In genomic region chr9:110869931-110870330, GRCh38 we compare ENCODE assay signal across 36 cellular contexts.
"Had no signal": no experiment of that assay in that cellular context is flagged by ENCODE, and none has a peak within 500 bp of the region (broad histone marks: within the 10 kb centered on the region; RNA-seq: fewer than 3 reads in every experiment).

No MANE protein-coding gene starts in this region.

- H3K27ac Mint-ChIP-seq: activated CD4-positive, alpha-beta T cell treated with anti-CD3 and anti-CD28 coated beads for 36 hours; activated CD8-positive, alpha-beta memory T cell treated with anti-CD3 and anti-CD28 coated beads, Interleukin-2, amount 10 ng/mL, durations not matched to agents 7 days and 5 days; activated CD8-positive, alpha-beta T cell treated with anti-CD3 and anti-CD28 coated beads, Interleukin-2, amount 10 ng/mL, durations not matched to agents 7 days and 5 days; activated naive CD4-positive, alpha-beta T cell treated with anti-CD3 and anti-CD28 coated beads for 36 hours; activated naive CD8-positive, alpha-beta T cell treated with anti-CD3 and anti-CD28 coated beads, Interleukin-2, amount 10 ng/mL, durations not matched to agents 7 days and 5 days; brain; immature natural killer cell; mesothelial cell of epicardium; naive B cell; stimulated activated effector memory CD8-positive, alpha-beta T cell treated with anti-CD3 and anti-CD28 coated beads, Interleukin-12 subunit alpha, Interleukin-12 subunit beta, amount 100 ng/mL, for 72 hours; stimulated activated naive CD8-positive, alpha-beta T cell treated with anti-CD3 and anti-CD28 coated beads, Interleukin-15, Interleukin-2, amounts not matched to agents 100 ng/mL and 50 ng/mL, for 24 hours; type B pancreatic cell had no signal

- H3K4me3 Mint-ChIP-seq: activated CD4-positive, alpha-beta T cell treated with anti-CD3 and anti-CD28 coated beads for 36 hours; activated CD8-positive, alpha-beta memory T cell treated with anti-CD3 and anti-CD28 coated beads, Interleukin-2, amount 10 ng/mL, durations not matched to agents 7 days and 5 days; activated CD8-positive, alpha-beta T cell treated with anti-CD3 and anti-CD28 coated beads, Interleukin-2, amount 10 ng/mL, durations not matched to agents 7 days and 5 days; activated naive CD4-positive, alpha-beta T cell treated with anti-CD3 and anti-CD28 coated beads for 36 hours; activated naive CD8-positive, alpha-beta T cell treated with anti-CD3 and anti-CD28 coated beads, Interleukin-2, amount 10 ng/mL, durations not matched to agents 7 days and 5 days; brain; immature natural killer cell; mesothelial cell of epicardium; stimulated activated effector memory CD8-positive, alpha-beta T cell treated with anti-CD3 and anti-CD28 coated beads, Interleukin-12 subunit alpha, Interleukin-12 subunit beta, amount 100 ng/mL, for 72 hours; stimulated activated naive CD8-positive, alpha-beta T cell treated with anti-CD3 and anti-CD28 coated beads, Interleukin-15, Interleukin-2, amounts not matched to agents 100 ng/mL and 50 ng/mL, for 24 hours; type B pancreatic cell had no signal

- H3K9me3 Mint-ChIP-seq: activated naive CD4-positive, alpha-beta T cell treated with anti-CD3 and anti-CD28 coated beads for 36 hours; stimulated activated naive CD8-positive, alpha-beta T cell treated with anti-CD3 and anti-CD28 coated beads, Interleukin-15, Interleukin-2, amounts not matched to agents 100 ng/mL and 50 ng/mL, for 24 hours; type B pancreatic cell had no signal

- H3K27me3 Mint-ChIP-seq: activated CD8-positive, alpha-beta memory T cell treated with anti-CD3 and anti-CD28 coated beads, Interleukin-2, amount 10 ng/mL, durations not matched to agents 7 days and 5 days; type B pancreatic cell had no signal

- H3K4me1 Mint-ChIP-seq: activated CD4-positive, alpha-beta T cell treated with anti-CD3 and anti-CD28 coated beads for 36 hours; naive B cell; stimulated activated effector memory CD8-positive, alpha-beta T cell treated with anti-CD3 and anti-CD28 coated beads, Interleukin-12 subunit alpha, Interleukin-12 subunit beta, amount 100 ng/mL, for 72 hours had no signal

- H3K27me3 ChIP-seq: ascending aorta, cardiac muscle cell, colonic mucosa, dorsolateral prefrontal cortex, gastroesophageal sphincter, ovary, sigmoid colon, uterus had no signal

- H3K27ac ChIP-seq: ascending aorta, cardiac muscle cell, colonic mucosa, gastroesophageal sphincter, ovary, prostate gland, sigmoid colon, thoracic aorta, uterus had no signal

- H3K4me3 ChIP-seq: ascending aorta, cardiac muscle cell, colonic mucosa, dorsolateral prefrontal cortex, gastroesophageal sphincter, ovary, prostate gland, sigmoid colon, thoracic aorta, uterus had no signal

- H3K36me3 ChIP-seq: cardiac muscle cell, colonic mucosa, gastroesophageal sphincter, ovary, prostate gland, sigmoid colon, thoracic aorta had no signal

- DNase-seq: activated CD4-positive, alpha-beta T cell treated with anti-CD3 and anti-CD28 coated beads for 36 hours; activated CD4-positive, CD25-positive, alpha-beta regulatory T cell; activated CD8-positive, alpha-beta memory T cell treated with anti-CD3 and anti-CD28 coated beads, Interleukin-2, amount 10 ng/mL, durations not matched to agents 7 days and 5 days; activated CD8-positive, alpha-beta T cell treated with anti-CD3 and anti-CD28 coated beads, Interleukin-2, amount 10 ng/mL, durations not matched to agents 7 days and 5 days; activated effector memory CD4-positive, alpha-beta T cell treated with Interleukin-2 at 50 U/mL for 16 hours; activated naive CD4-positive, alpha-beta T cell treated with anti-CD3 and anti-CD28 coated beads for 36 hours; activated naive CD8-positive, alpha-beta T cell treated with anti-CD3 and anti-CD28 coated beads, Interleukin-2, amount 10 ng/mL, durations not matched to agents 7 days and 5 days; activated T-cell treated with anti-CD3 and anti-CD28 coated beads, Interleukin-2, amount 50 U/mL, for 48 hours; cerebellar nuclear complex; colonic mucosa; dorsolateral prefrontal cortex; effector memory CD4-positive, alpha-beta T cell; erythroblast; hippocampal formation; immature natural killer cell; kidney; left colon; mammary epithelial cell; naive B cell; ovary; retina; sigmoid colon; small intestine; stimulated activated CD4-positive, alpha-beta T cell treated with anti-CD3 and anti-CD28 coated beads, Interleukin-4, amount 100 ng/mL, for 24 hours; T-helper 9 cell; uterus had no signal

- H3K4me1 ChIP-seq: ascending aorta, colonic mucosa, gastroesophageal sphincter, prostate gland, sigmoid colon, uterus had no signal

- ATAC-seq: activated CD4-positive, alpha-beta T cell treated with anti-CD3 and anti-CD28 coated beads for 36 hours; activated CD8-positive, alpha-beta memory T cell treated with anti-CD3 and anti-CD28 coated beads, Interleukin-2, amount 10 ng/mL, durations not matched to agents 7 days and 5 days; activated CD8-positive, alpha-beta T cell treated with anti-CD3 and anti-CD28 coated beads, Interleukin-2, amount 10 ng/mL, durations not matched to agents 7 days and 5 days; gastroesophageal sphincter; left colon; stimulated activated effector memory CD8-positive, alpha-beta T cell treated with anti-CD3 and anti-CD28 coated beads, Interleukin-12 subunit alpha, Interleukin-12 subunit beta, amount 100 ng/mL, for 72 hours had no signal

- H3K9me3 ChIP-seq: ascending aorta, colonic mucosa, gastroesophageal sphincter, ovary, prostate gland, sigmoid colon, thoracic aorta, uterus had no signal

- H3K36me3 Mint-ChIP-seq: activated CD8-positive, alpha-beta memory T cell treated with anti-CD3 and anti-CD28 coated beads, Interleukin-2, amount 10 ng/mL, durations not matched to agents 7 days and 5 days; activated naive CD8-positive, alpha-beta T cell treated with anti-CD3 and anti-CD28 coated beads, Interleukin-2, amount 10 ng/mL, durations not matched to agents 7 days and 5 days; naive B cell; stimulated activated effector memory CD8-positive, alpha-beta T cell treated with anti-CD3 and anti-CD28 coated beads, Interleukin-12 subunit alpha, Interleukin-12 subunit beta, amount 100 ng/mL, for 72 hours had no signal
